8 cellular contexts compared by ENCODE assay signal in genomic region chr17:63932008-63932561, GRCh38. TPM values are rescaled to one million over a fixed set of nuclear protein-coding genes. Genes with fewer than 3 reads are reported as not detected.
DNase-seq lines count a peak whose midpoint lies in the region; ATAC-seq and TF ChIP-seq lines count a peak whose summit lies in the region.

CD79B (minus strand) TSS chr17:63932331; CDS start chr17:63932261, 70 bp downstream.

- no peaks in the 10 kb centered on the region for H3K9me3 Mint-ChIP-seq in Caco-2 (ENCODE audit: unreplicated experiment)

- no peak within 1 kb of the TSS for H3K27ac Mint-ChIP-seq in Caco-2 (ENCODE audit: unreplicated experiment)

- no peaks in the 10 kb centered on the region for H3K36me3 ChIP-seq in Caco-2 (ENCODE audit: control insufficient read depth, insufficient read depth, low read length)

- BruUV-seq in Caco-2 (replicated peaks; lab: Mats Ljungman, UMichigan): no TSS peak

- no peaks in the 10 kb centered on the region for H3K4me1 ChIP-seq in Caco-2

- H3K4me3 Mint-ChIP-seq in Caco-2 (ENCODE audit: unreplicated experiment): no peak within 1 kb of the TSS

- TF ChIP-seq CTCF in GM10248 (IDR thresholded peaks at IDR 0.05; ENCODE audit: control extremely low read depth, extremely low read depth, low read depth, missing control alignments) (no peak), Caco-2 (IDR thresholded peaks at IDR 0.05; ENCODE audit: insufficient read depth in 1 of 2, low read depth in 1 of 2, low read length in 1 of 2, severe bottlenecking in 1 of 2, unreplicated experiment in 1 of 2) (no peak)

- POLR2A ChIA-PET in GM10248 (lab: Yijun Ruan, JAX) (interaction anchor here (0.7 kb wide), 1 partner anchor 88 kb away, joined by 5 read pairs; no protein-coding TSS in a partner anchor), Caco-2 (lab: Charles Lee) (no interaction called here)

- 0 out of 2 replicates have a peak, but pooled peaks cover 4% of the 10 kb centered on the region for H3K9me3 ChIP-seq in Caco-2

- CTCF ChIA-PET in GM10248 (lab: Yijun Ruan, JAX): interaction anchor here (1.1 to 8.6 kb wide), 13 partner anchors 13 to 202 kb away, joined by 3 to 121 read pairs (median 5); partner anchors contain the start of gene GH1
- CTCF ChIA-PET in Caco-2 (lab: Charles Lee): interaction anchor here (0.6 to 3.1 kb wide), 3 partner anchors 12 to 15 kb away, joined by 3 to 10 read pairs (median 10); no protein-coding TSS in a partner anchor

- DNase-seq in GM10248 (ENCODE audit: extremely low spot score): peak; percentile 92
- DNase-seq in Kasumi-1 (lab: John Stamatoyannopoulos, UW): peak; percentile 15 to 46
- peak; percentile 25 for DNase-seq in central memory CD4-positive, alpha-beta T cell
- DNase-seq in stimulated activated CD4-positive, alpha-beta T cell treated with anti-CD3 and anti-CD28 coated beads, TNF-alpha, amount 100 ng/mL, for 24 hours (ENCODE audit: low read depth in 3 of 3): peak in 2 of 3 experiments; percentile 12 to 56
- no peak for DNase-seq in kidney tubule cell (ENCODE audit: low spot score)
- no peak for DNase-seq in SKM-1 (lab: John Stamatoyannopoulos, UW; ENCODE audit: unreplicated experiment)
- DNase-seq in Caco-2: no peak

- H3K4me1 Mint-ChIP-seq in Caco-2 (ENCODE audit: low read depth, unreplicated experiment): no peaks in the 10 kb centered on the region

- H3K36me3 Mint-ChIP-seq in Caco-2 (ENCODE audit: insufficient read depth, unreplicated experiment): no peaks in the 10 kb centered on the region

- ATAC-seq in GM21526 (IDR thresholded peaks at IDR 0.05; ENCODE audit: low FRiP score, unreplicated experiment): peak; percentile 76

- intact Hi-C loops in Caco-2 (cut with micrococcal nuclease; ENCODE audit: unreplicated experiment): no loop called here

- no peaks in the 10 kb centered on the region for H3K27me3 ChIP-seq in Caco-2 (replicated peaks; ENCODE audit: control insufficient read depth, insufficient read depth, low read length)

- H3K27me3 Mint-ChIP-seq in Caco-2 (ENCODE audit: insufficient read depth, unreplicated experiment): peaks cover 2% of the 10 kb centered on the region

- H3K4me3 ChIP-seq in Caco-2 (ENCODE audit: low read depth, low read length): no peak within 1 kb of the TSS

RNA-seq across cellular contexts. Expression of gene CD79B, which starts in this region (rescaled TPM):
- total RNA-seq in Caco-2 (2022): not detected in 2 replicates

Comparison
In these comparisons a context has a peak if more than half of its experiments do, and no peak if none do; other contexts are left out.
1. DNase-seq: peak in GM10248 (single experiment), Kasumi-1 (2 of 2), central memory CD4-positive, alpha-beta T cell (single experiment) and stimulated activated CD4-positive, alpha-beta T cell treated with anti-CD3 and anti-CD28 coated beads, TNF-alpha, amount 100 ng/mL, for 24 hours (2 of 3); none in kidney tubule cell (single experiment), SKM-1 (single experiment) and Caco-2 (0 of 2).